8 cellular contexts compared by ENCODE assay signal in genomic region chrX:1491851-1492349, GRCh38. TPM values are rescaled to one million over a fixed set of nuclear protein-coding genes. Genes with fewer than 3 reads are reported as not detected.
DNase-seq lines count a peak whose midpoint lies in the region; ATAC-seq, FAIRE-seq and TF ChIP-seq lines count a peak whose summit lies in the region.

No MANE protein-coding gene starts in this region.

- H3K27me3 ChIP-seq in gastroesophageal sphincter, result peaks cover 14% of the 10 kb centered on the region

- H3K4me3 ChIP-seq in gastroesophageal sphincter, result no peak overlapping the region

- no peak for FAIRE-seq in HTR-8/SVneo (lab: Jason Lieb, UNC)

- H3K9me3 ChIP-seq in gastroesophageal sphincter, result no peaks in the 10 kb centered on the region

- no peak for TF ChIP-seq POLR2A in gastroesophageal sphincter (IDR thresholded peaks at IDR 0.05)

- DNase-seq in HTR-8/SVneo (ENCODE audit: insufficient read length, low spot score) (peak; percentile 57), retina (peak; percentile 18), GM03348 (ENCODE audit: low spot score) (no peak), NCI-H345 (lab: John Stamatoyannopoulos, UW) (no peak)
- DNase-seq in activated naive CD4-positive, alpha-beta T cell treated with anti-CD3 and anti-CD28 coated beads, Interleukin-2, amount 50 U/mL, for 16 hours, result peak; percentile 58

- peaks cover 0 to 6% (median 0%) of the 10 kb centered on the region in 3 donors for H3K4me1 ChIP-seq in gastroesophageal sphincter

- WGBS in gastroesophageal sphincter (ENCODE audit: low coverage in 1 of 2), 2 donors, result 72 to 91% methylated on average over 4 to 5 of the region's 6 CpGs

- no peak overlapping the region for H3K27ac ChIP-seq in gastroesophageal sphincter

- TF ChIP-seq EP300 in gastroesophageal sphincter (IDR thresholded peaks at IDR 0.05), result no peak

- no peak for TF ChIP-seq CTCF in gastroesophageal sphincter (IDR thresholded peaks at IDR 0.05)

- no peaks in the 10 kb centered on the region for H3K36me3 ChIP-seq in gastroesophageal sphincter

- ATAC-seq in GM18498 (IDR thresholded peaks at IDR 0.05; ENCODE audit: unreplicated experiment) (peak; percentile 74), GM21619 (IDR thresholded peaks at IDR 0.05; ENCODE audit: unreplicated experiment) (peak; percentile 65), gastroesophageal sphincter (no peak)

RNA-seq across cellular contexts. Expression of gene ASMTL, which starts 39.2 kb away (rescaled TPM):
- total RNA-seq in gastroesophageal sphincter, result 10 to 100 TPM; 29.7 to 35.1 (median 32.5) TPM

RNA-seq across cellular contexts. Expression of gene P2RY8, which starts 45.1 kb away (rescaled TPM):
- total RNA-seq in gastroesophageal sphincter, result 1 to 10 TPM in 3 of 4 donors, under 1 TPM in 1; 0.81 to 2.7 (median 1.8) TPM

Comparison
In these comparisons a context has a peak if more than half of its experiments do, and no peak if none do; other contexts are left out.
1. DNase-seq: peak in HTR-8/SVneo (single experiment), activated naive CD4-positive, alpha-beta T cell treated with anti-CD3 and anti-CD28 coated beads, Interleukin-2, amount 50 U/mL, for 16 hours (single experiment) and retina (single experiment); none in GM03348 (single experiment) and NCI-H345 (single experiment).